In the genomic region with DNA sequence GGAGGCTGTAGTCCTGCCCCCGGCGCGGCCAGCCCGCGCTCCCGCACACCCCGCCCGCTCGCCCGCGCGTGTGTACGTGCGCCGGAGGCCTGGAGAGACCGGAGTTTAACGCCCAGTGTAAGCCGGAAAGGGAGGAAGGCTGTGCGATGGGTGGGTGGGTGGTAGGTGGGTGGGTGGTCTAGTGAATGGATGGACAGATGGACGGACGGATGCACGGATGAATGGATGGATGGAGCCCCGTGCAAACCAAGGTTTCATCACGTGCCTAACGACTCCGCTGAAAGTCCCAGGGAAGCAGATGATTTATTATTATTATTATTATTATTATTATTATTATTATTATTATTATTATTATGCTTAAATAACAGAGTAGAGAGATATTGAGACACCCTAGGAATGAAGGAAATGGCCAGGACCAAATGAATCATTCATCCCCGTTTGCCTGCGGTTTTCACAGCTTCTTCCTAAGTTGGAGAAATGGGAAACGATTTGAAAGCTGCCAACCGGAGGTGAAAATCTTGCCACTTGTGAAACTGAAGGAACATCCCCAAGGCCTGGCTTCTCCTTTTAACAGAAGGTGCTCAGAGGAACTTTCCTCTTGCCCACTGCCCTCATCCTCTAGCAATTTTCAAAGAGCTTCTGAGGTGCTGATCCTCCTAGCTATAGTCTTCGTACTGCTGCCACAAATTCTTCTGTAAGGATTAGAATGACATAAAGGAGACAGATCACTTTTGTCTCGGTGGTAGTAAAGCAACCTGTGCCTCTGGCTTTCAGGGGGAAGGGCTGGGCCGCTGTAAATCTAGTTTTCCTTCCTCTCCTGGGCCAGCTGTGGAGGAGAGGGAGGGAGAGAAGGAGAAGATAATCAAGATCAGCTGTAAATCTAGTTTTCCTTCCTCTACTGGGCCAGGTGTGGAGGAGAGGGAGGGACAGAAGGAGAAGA, we compare ENCODE assay signal across 1 cellular context.
TF ChIP-seq lines count a peak whose summit lies in the region.

No MANE protein-coding gene starts in this region.

TF ChIP-seq in endothelial cell of umbilical vein, 7 proteins besides CTCF, POLR2A, EP300 and RAD21 (continued from another document):
- TF ChIP-seq, protein P1, sequence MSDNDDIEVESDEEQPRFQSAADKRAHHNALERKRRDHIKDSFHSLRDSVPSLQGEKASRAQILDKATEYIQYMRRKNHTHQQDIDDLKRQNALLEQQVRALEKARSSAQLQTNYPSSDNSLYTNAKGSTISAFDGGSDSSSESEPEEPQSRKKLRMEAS (IDR thresholded peaks at IDR 0.05; ENCODE audit: insufficient read depth, insufficient read length), result no peak
- TF ChIP-seq EZH2 (IDR thresholded peaks at IDR 0.05; ENCODE audit: borderline replicate concordance, low read depth, low read length, severe bottlenecking), result no peak
- TF ChIP-seq GATA2 (IDR thresholded peaks at IDR 0.05; ENCODE audit: insufficient read depth, insufficient read length, low read depth, low read length), result no peak
- no peak for TF ChIP-seq JUN (IDR thresholded peaks at IDR 0.05; ENCODE audit: borderline replicate concordance, insufficient read depth, insufficient read length, low read depth)
